Comparison of ENCODE assay signal across 8 cellular contexts in genomic region chr13:114043421-114044053, GRCh38.
DNase-seq lines count a peak whose midpoint lies in the region; ATAC-seq and TF ChIP-seq lines count a peak whose summit lies in the region.

No MANE protein-coding gene starts in this region.

- peak; percentile 42 to 82 for ATAC-seq in lower lobe of right lung
- ATAC-seq in HG02571 (IDR thresholded peaks at IDR 0.05; ENCODE audit: unreplicated experiment): no peak
- no peak for ATAC-seq in GM21619 (IDR thresholded peaks at IDR 0.05; ENCODE audit: unreplicated experiment)
- no peak for ATAC-seq in HG02623 (IDR thresholded peaks at IDR 0.05; ENCODE audit: unreplicated experiment)

- intact Hi-C loops in lower lobe of right lung (cut with DNase I): no loop called here

- H3K9me3 ChIP-seq in lower lobe of right lung: no peaks in the 10 kb centered on the region

- no peaks in the 10 kb centered on the region for H3K27me3 ChIP-seq in lower lobe of right lung (ENCODE audit: low read depth)

- TF ChIP-seq CTCF in GM12872 (IDR thresholded peaks at IDR 0.05; ENCODE audit: insufficient read depth, low read depth, low read length) (0 out of 3 replicates have a peak, but pooled peaks have one; percentile 13), astrocyte of the cerebellum (IDR thresholded peaks at IDR 0.05; ENCODE audit: low read depth, low read length, missing control alignments) (no peak), lower lobe of right lung (IDR thresholded peaks at IDR 0.05) (no peak)

- peaks cover 21% of the 10 kb centered on the region for H3K36me3 ChIP-seq in lower lobe of right lung

- no peak overlapping the region for H3K27ac ChIP-seq in lower lobe of right lung

- DNase-seq in NCI-H1092 (lab: John Stamatoyannopoulos, UW): peak; percentile 42
- DNase-seq in astrocyte of the cerebellum (ENCODE audit: low read depth): peak; percentile 44
- DNase-seq in lower lobe of right lung: peak; percentile 74
- DNase-seq in DMS153 (lab: John Stamatoyannopoulos, UW): no peak

- H3K4me3 ChIP-seq in astrocyte of the cerebellum (ENCODE audit: low read depth, low read length) (no peak overlapping the region), lower lobe of right lung (no peak overlapping the region)

- in situ Hi-C loops in astrocyte of the cerebellum (cut with HindIII; ENCODE audit: low sequenced_read_pairs): no loop called here

- no peaks in the 10 kb centered on the region for H3K4me1 ChIP-seq in lower lobe of right lung

Comparison
In these comparisons a context has a peak if more than half of its experiments do, and no peak if none do; other contexts are left out.
1. ATAC-seq: peak in lower lobe of right lung (2 of 2); none in HG02571 (single experiment), GM21619 (single experiment) and HG02623 (single experiment).